Comparison of ENCODE assay signal across 8 cellular contexts in genomic region chr7:50739744-50740455, GRCh38. TPM values are rescaled to one million over a fixed set of nuclear protein-coding genes. Genes with fewer than 3 reads are reported as not detected.
A peak's percentile ranks its signal among the peaks of the same experiment; 100 is the strongest.
DNase-seq lines count a peak whose midpoint lies in the region; ATAC-seq and TF ChIP-seq lines count a peak whose summit lies in the region.

No MANE protein-coding gene starts in this region.

- no peak overlapping the region for H2AFZ ChIP-seq in H9 (ENCODE audit: low read length)

- no peaks in the 10 kb centered on the region for H3K23me2 ChIP-seq in H9 (ENCODE audit: insufficient read length, low read depth, low read length, poor library complexity, severe bottlenecking)

- H3K56ac ChIP-seq in H9 (ENCODE audit: insufficient read length, low read depth, low read length) = no peak overlapping the region

- no CpG with 5 or more reads among the region's 7 CpGs for WGBS in H9 (ENCODE audit: extremely low coverage, insufficient read length, low lambda C conversion rate)

- TF ChIP-seq CTCF in H9 (conservative IDR thresholded peaks at IDR 0.05) = no peak
- no peak for TF ChIP-seq CTCF in brain (conservative IDR thresholded peaks at IDR 0.05)

- ATAC-seq in T-helper 17 cell (peak; percentile 99), HG03139 (IDR thresholded peaks at IDR 0.05; ENCODE audit: unreplicated experiment) (no peak), HG03095 (IDR thresholded peaks at IDR 0.05; ENCODE audit: unreplicated experiment) (no peak), GM18519 (IDR thresholded peaks at IDR 0.05; ENCODE audit: low FRiP score, unreplicated experiment) (no peak)

- H3K4me1 ChIP-seq in H9 (ENCODE audit: insufficient read depth, low read length) = no peaks in the 10 kb centered on the region; the same call in 1 of the 2 replicates

- no peak overlapping the region for H2AK5ac ChIP-seq in H9 (ENCODE audit: insufficient read length, low read length)

- no peak overlapping the region for H4K5ac ChIP-seq in H9 (ENCODE audit: insufficient read length, low read depth, low read length)

- H3K27me3 Mint-ChIP-seq in H9 (ENCODE audit: low read depth) = no peaks in the 10 kb centered on the region
- H3K27me3 Mint-ChIP-seq in T-helper 17 cell = no peaks in the 10 kb centered on the region
- no peaks in the 10 kb centered on the region for H3K27me3 Mint-ChIP-seq in brain

- H3K23ac ChIP-seq in H9 (ENCODE audit: insufficient read length, low read depth, low read length) = no peak overlapping the region

- no peak overlapping the region for H3K14ac ChIP-seq in H9 (ENCODE audit: insufficient read depth, low read length)

- H3K27me3 ChIP-seq in H9 (ENCODE audit: insufficient read depth, low read length) = no peaks in the 10 kb centered on the region

- no peaks in the 10 kb centered on the region for H4K20me1 ChIP-seq in H9 (ENCODE audit: control insufficient read depth, insufficient read depth, insufficient read length)

- no peak overlapping the region for H2BK12ac ChIP-seq in H9 (ENCODE audit: insufficient read length, low read depth, low read length)

- no peak overlapping the region for H3K18ac ChIP-seq in H9 (ENCODE audit: insufficient read length, low read depth, low read length)

- no peaks in the 10 kb centered on the region for H3K79me1 ChIP-seq in H9 (ENCODE audit: insufficient read depth, low read depth, low read length, poor library complexity, severe bottlenecking)

- H3K36me3 Mint-ChIP-seq in H9 (ENCODE audit: insufficient read depth in 1 of 3, low read depth in 3 of 3) = peaks cover 12 to 19% (median 18%) of the 10 kb centered on the region in 3 experiments
- H3K36me3 Mint-ChIP-seq in T-helper 17 cell (ENCODE audit: low read depth) = peaks cover 2% of the 10 kb centered on the region
- H3K36me3 Mint-ChIP-seq in brain = peaks cover 57% of the 10 kb centered on the region

- H3K79me2 ChIP-seq in H9 (ENCODE audit: insufficient read depth, low read length) = peaks cover 23% of the 10 kb centered on the region; the same call in 1 of the 2 replicates

- H3K4ac ChIP-seq in H9 (ENCODE audit: low read depth, low read length) = no peak overlapping the region

- H3K27ac Mint-ChIP-seq in H9 = peak overlapping the region in 2 of 3 experiments; percentile 26 to 83; a peak in 4 of 7 replicates
- peak overlapping the region; percentile 95 for H3K27ac Mint-ChIP-seq in T-helper 17 cell
- H3K27ac Mint-ChIP-seq in brain = peak overlapping the region in 3 of 5 experiments; percentile 9 to 25 (median 12)

- H3K9me3 Mint-ChIP-seq in H9 (peaks cover 0 to 10% of the 10 kb centered on the region in 2 experiments; a peak in 1 of 5 replicates), brain (peaks cover 8 to 39% (median 23%) of the 10 kb centered on the region in 5 experiments)

- no peak overlapping the region for H3K27ac ChIP-seq in H9 (ENCODE audit: insufficient read length, low read depth, low read length)

- no peaks in the 10 kb centered on the region for H3K9me3 ChIP-seq in H9 (ENCODE audit: control insufficient read depth, low read depth, low read length)
- no peaks in the 10 kb centered on the region for H3K9me3 ChIP-seq in T-helper 17 cell (ENCODE audit: control insufficient read depth, low read length, poor library complexity, severe bottlenecking)

- H3K4me1 Mint-ChIP-seq in H9 (peaks cover 12 to 25% of the 10 kb centered on the region in 2 experiments), T-helper 17 cell (peaks cover 19% of the 10 kb centered on the region), brain (peaks cover 32% of the 10 kb centered on the region)

- H3T11ph ChIP-seq in H9 (ENCODE audit: low read length) = no peak overlapping the region

- H2BK20ac ChIP-seq in H9 (ENCODE audit: low read depth, low read length, poor library complexity, severe bottlenecking) = no peak overlapping the region

- H4K8ac ChIP-seq in H9 (replicated peaks; ENCODE audit: insufficient read length, low read depth, low read length) = no peak overlapping the region

- H3K4me2 ChIP-seq in H9 (ENCODE audit: insufficient read depth, insufficient read length, low read length) = no peak overlapping the region

- no peak overlapping the region for H4K91ac ChIP-seq in H9 (ENCODE audit: insufficient read length, low read depth, low read length)

- H3K4me3 Mint-ChIP-seq in H9 (no peak overlapping the region), T-helper 17 cell (peak overlapping the region; percentile 87), brain (no peak overlapping the region)

- no peak overlapping the region for H2BK15ac ChIP-seq in H9 (ENCODE audit: low read depth, low read length)

- H3K9ac ChIP-seq in H9 (ENCODE audit: extremely low read depth, insufficient read length, low read length) = no peak overlapping the region

- no peak overlapping the region for H2BK5ac ChIP-seq in H9 (ENCODE audit: insufficient read length, low read length)

- DNase-seq in H9 = no peak
- DNase-seq in T-helper 17 cell = peak in 2 of 3 donors; percentile 42 to 62
- peak; percentile 5 for DNase-seq in stimulated activated CD4-positive, alpha-beta T cell treated with anti-CD3 and anti-CD28 coated beads, Interleukin-12 subunit alpha, Interleukin-12 subunit beta, amount 100 ng/mL, for 4 hours
- no peak for DNase-seq in cortex of kidney (lab: John Stamatoyannopoulos, UW)

- H2BK120ac ChIP-seq in H9 (ENCODE audit: low read depth, low read length, poor library complexity, severe bottlenecking) = no peak overlapping the region

RNA-seq across cellular contexts. Expression of gene GRB10, which starts 42.8 kb away (rescaled TPM):
- total RNA-seq in H9 (2021) (106 and 108 TPM in 2 replicates), T-helper 17 cell (1 to 10 TPM; 3.8 to 7.0 TPM)
- polyA plus RNA-seq in brain (ENCODE audit: insufficient read depth, low read depth, low replicate concordance) = 87.4 TPM

Comparison
In these comparisons a context has a peak if more than half of its experiments do, and no peak if none do; other contexts are left out.
1. DNase-seq: peak in T-helper 17 cell (2 of 3) and stimulated activated CD4-positive, alpha-beta T cell treated with anti-CD3 and anti-CD28 coated beads, Interleukin-12 subunit alpha, Interleukin-12 subunit beta, amount 100 ng/mL, for 4 hours (single experiment); none in H9 (single experiment) and cortex of kidney (single experiment).
2. H3K27ac Mint-ChIP-seq: peak in every context shown above with its lines; median percentile 95 in T-helper 17 cell; 54 in H9; 12 in brain.
3. RNA of gene GRB10, which starts 42.8 kb away (total RNA-seq): 106 to 108 TPM in H9; 3.8 to 7.0 TPM in T-helper 17 cell; every median in the first group is over 10 times any median in the second.